20 cellular contexts compared by ENCODE assay signal in the genomic region with DNA sequence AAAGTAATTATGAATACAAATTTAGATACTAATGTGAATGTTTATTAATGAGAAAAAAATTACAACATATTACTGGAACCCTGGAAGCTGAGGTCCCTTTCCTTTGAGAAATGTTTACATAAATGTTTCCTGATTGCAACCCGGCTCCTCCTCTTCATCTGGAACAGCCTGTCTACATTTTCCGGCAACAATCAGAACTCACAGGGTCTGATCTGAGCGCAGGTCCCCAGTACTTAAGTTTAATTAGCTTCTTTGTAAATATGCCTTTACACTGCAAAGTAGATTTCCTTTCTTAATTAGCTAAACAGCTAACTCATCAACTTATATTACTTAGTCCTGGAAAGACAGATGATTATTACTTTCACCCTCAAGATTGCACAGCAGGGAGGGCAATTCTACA.
DNase-seq lines count a peak whose midpoint lies in the region; ATAC-seq, FAIRE-seq and TF ChIP-seq lines count a peak whose summit lies in the region.
"Had no signal": no experiment of that assay in that cellular context is flagged by ENCODE, and none has a peak within 500 bp of the region (broad histone marks: within the 10 kb centered on the region; RNA-seq: fewer than 3 reads in every experiment).

No MANE protein-coding gene starts in this region.

- CTCF ChIA-PET in endothelial cell of umbilical vein (lab: Charles Lee): interaction anchor here (1.4 kb wide), 1 partner anchor 98 kb away, joined by 5 read pairs; no protein-coding TSS in a partner anchor

- no peak overlapping the region for H2AK5ac ChIP-seq in mesenchymal stem cell (ENCODE audit: low read length, severe bottlenecking)

- no peak overlapping the region for H3K4me3 ChIP-seq in BLaER1 treated with 17β-estradiol and CSF1 and Interleukin-3, amounts not matched to agents 10 nM and 100 nM
- H3K4me3 ChIP-seq in SK-N-MC (peak overlapping the region; percentile 37; the same call in 1 of the 2 replicates), endothelial cell of umbilical vein (replicated peaks in 1 of 3; ENCODE audit: insufficient read depth in 1 of 3, low read depth in 1 of 3, low read length in 3 of 3) (no peak overlapping the region), mesenchymal stem cell (ENCODE audit: insufficient read depth in 1 of 2, low read depth in 1 of 2, low read length in 2 of 2) (no peak overlapping the region)
- H3K4me3 ChIP-seq: A549, BLaER1, GM12878 had no signal

- no peak overlapping the region for H2BK12ac ChIP-seq in mesenchymal stem cell (ENCODE audit: low read length in 2 of 2)

- no peak overlapping the region for H3K9ac ChIP-seq in BLaER1 treated with 17β-estradiol and CSF1 and Interleukin-3, amounts not matched to agents 10 nM and 100 nM
- H3K9ac ChIP-seq in SK-N-MC (ENCODE audit: insufficient read length) (no peak overlapping the region), endothelial cell of umbilical vein (replicated peaks; ENCODE audit: extremely low read depth, insufficient read depth, low read length) (no peak overlapping the region), mesenchymal stem cell (ENCODE audit: low read length) (no peak overlapping the region)
- H3K9ac ChIP-seq: BLaER1 had no signal

- H2BK5ac ChIP-seq in mesenchymal stem cell (ENCODE audit: low read depth, low read length, poor library complexity, severe bottlenecking): no peak overlapping the region

- H4K8ac ChIP-seq in mesenchymal stem cell (ENCODE audit: low read length): no peak overlapping the region

- POLR2A ChIA-PET in endothelial cell of umbilical vein (lab: Charles Lee): no interaction called here

- dilution Hi-C loops in endothelial cell of umbilical vein (cut with MboI; ENCODE audit: extremely low pct_ligation_motif_present, low sequenced_read_pairs): no loop called here

- ATAC-seq in HG02623 (IDR thresholded peaks at IDR 0.05; ENCODE audit: unreplicated experiment): no peak
- ATAC-seq: CD8-positive, alpha-beta T cell; GM12878 had no signal

- no peak overlapping the region for H2BK120ac ChIP-seq in mesenchymal stem cell (ENCODE audit: low read depth, low read length)

- no peak overlapping the region for H3K23ac ChIP-seq in mesenchymal stem cell (ENCODE audit: low read length in 2 of 2)

- H3K36me3 ChIP-seq in BLaER1 treated with 17β-estradiol and CSF1 and Interleukin-3, amounts not matched to agents 10 nM and 100 nM: peaks cover 0 to 25% (median 11%) of the 10 kb centered on the region in 11 experiments; a peak in 12 of 22 replicates
- H3K36me3 ChIP-seq in SK-N-MC (ENCODE audit: insufficient read depth, low read length) (no peaks in the 10 kb centered on the region), endothelial cell of umbilical vein (ENCODE audit: control insufficient read depth in 2 of 2, extremely low read depth in 1 of 2, insufficient read depth in 2 of 2, low read length in 2 of 2) (no peaks in the 10 kb centered on the region), mesenchymal stem cell (ENCODE audit: control insufficient read depth in 1 of 2, insufficient read depth in 2 of 2, low read depth in 1 of 2, low read length in 2 of 2) (peaks cover 0 to 16% of the 10 kb centered on the region in 2 experiments)

- no peak overlapping the region for H3K14ac ChIP-seq in mesenchymal stem cell (ENCODE audit: low read length in 2 of 2)

- peak; percentile 8 for FAIRE-seq in endothelial cell of umbilical vein (lab: Jason Lieb, UNC)
- FAIRE-seq in GM19239 (lab: Jason Lieb, UNC): no peak
- FAIRE-seq: A549, GM12878 had no signal

- no peak overlapping the region for H3K18ac ChIP-seq in mesenchymal stem cell (ENCODE audit: low read depth in 1 of 2, low read length in 2 of 2)

- no peak for TF ChIP-seq CTCF in endothelial cell of umbilical vein (IDR thresholded peaks at IDR 0.05; ENCODE audit: extremely low read depth in 1 of 2, insufficient read depth in 1 of 2, low read depth in 1 of 2, low read length in 2 of 2)

- intact Hi-C loops in endothelial cell of umbilical vein (cut with micrococcal nuclease): no loop called here

- H3K9me1 ChIP-seq in endothelial cell of umbilical vein (replicated peaks; ENCODE audit: control insufficient read depth, extremely low read depth, insufficient read depth, low read length): no peaks in the 10 kb centered on the region

- TF ChIP-seq POLR2A in endothelial cell of umbilical vein (IDR thresholded peaks at IDR 0.05; ENCODE audit: low read depth, low read length): no peak

- H3K4ac ChIP-seq in mesenchymal stem cell (ENCODE audit: low read depth in 1 of 2, low read length in 2 of 2): no peak overlapping the region

- WGBS in mesenchymal stem cell: 0% methylated on average over 3 of the region's 3 CpGs

- no peaks in the 10 kb centered on the region for H3K27me3 ChIP-seq in BLaER1 treated with 17β-estradiol and CSF1 and Interleukin-3, amounts not matched to agents 10 nM and 100 nM
- H3K27me3 ChIP-seq in endothelial cell of umbilical vein (ENCODE audit: control insufficient read depth in 2 of 2, insufficient read depth in 2 of 2, low read length in 2 of 2) (no peaks in the 10 kb centered on the region), mesenchymal stem cell (ENCODE audit: control insufficient read depth in 1 of 2, insufficient read depth in 1 of 2, low read length in 2 of 2) (no peaks in the 10 kb centered on the region)
- H3K27me3 ChIP-seq: BLaER1 had no signal

- H2BK15ac ChIP-seq in mesenchymal stem cell (ENCODE audit: low read depth, poor library complexity, severe bottlenecking): no peak overlapping the region

- H4K20me1 ChIP-seq in BLaER1 treated with 17β-estradiol and CSF1 and Interleukin-3, amounts not matched to agents 10 nM and 100 nM: no peaks in the 10 kb centered on the region; a peak in 1 of 22 replicates
- H4K20me1 ChIP-seq in endothelial cell of umbilical vein (replicated peaks; ENCODE audit: control insufficient read depth, extremely low read depth, insufficient read depth, low read length): no peaks in the 10 kb centered on the region
- H4K20me1 ChIP-seq: BLaER1 had no signal

- peaks cover 27 to 38% (median 31%) of the 10 kb centered on the region in 11 experiments for H3K9me3 ChIP-seq in BLaER1 treated with 17β-estradiol and CSF1 and Interleukin-3, amounts not matched to agents 10 nM and 100 nM (replicated peaks in 1 of 11)
- H3K9me3 ChIP-seq in SK-N-MC (ENCODE audit: low read depth, low read length) (no peaks in the 10 kb centered on the region), endothelial cell of umbilical vein (replicated peaks; ENCODE audit: control insufficient read depth, insufficient read depth, low read length) (no peaks in the 10 kb centered on the region), mesenchymal stem cell (ENCODE audit: control insufficient read depth, low read length) (peaks cover 6% of the 10 kb centered on the region)

- H2AFZ ChIP-seq in endothelial cell of umbilical vein (ENCODE audit: low read depth, low read length): no peak overlapping the region
- H2AFZ ChIP-seq in mesenchymal stem cell (ENCODE audit: low read depth, low read length): no peak overlapping the region

- no peak overlapping the region for H3K27ac ChIP-seq in BLaER1 treated with 17β-estradiol and CSF1 and Interleukin-3, amounts not matched to agents 10 nM and 100 nM
- H3K27ac ChIP-seq in SK-N-MC (no peak overlapping the region), endothelial cell of umbilical vein (ENCODE audit: insufficient read depth, low read depth, low read length) (no peak overlapping the region), mesenchymal stem cell (ENCODE audit: low read length, poor library complexity, severe bottlenecking) (no peak overlapping the region)
- H3K27ac ChIP-seq: BLaER1 had no signal

- no peaks in the 10 kb centered on the region for H3K79me2 ChIP-seq in endothelial cell of umbilical vein (ENCODE audit: control insufficient read depth, insufficient read depth, low read length)

- DNase-seq in SK-N-MC (ENCODE audit: low read depth, low spot score) (peak; percentile 59), endothelial cell of umbilical vein (ENCODE audit: low read depth, low spot score) (peak; percentile 27), mesenchymal stem cell (peak; percentile 41), GM19239 (ENCODE audit: insufficient read length, low spot score) (no peak), SIG-M5 (lab: John Stamatoyannopoulos, UW) (no peak)
- no peak for DNase-seq in activated T-cell treated with anti-CD3 and anti-CD28 coated beads, Interleukin-2, amount 50 U/mL, for 1 hour
- DNase-seq: Calu3; CD8-positive, alpha-beta T cell; GF-D8; GOT3; NCI-H1417 treated with DMSO at 0.1 percent for 48 hours; NCI-H2029 treated with DMSO at 0.1 percent for 48 hours; NCI-H2171; NCI-H526; SHP77 had no signal

- no peaks in the 10 kb centered on the region for H3K79me1 ChIP-seq in mesenchymal stem cell (replicated peaks; ENCODE audit: low read length, poor library complexity, severe bottlenecking)

- peak overlapping the region in 6 of 11 experiments; percentile 10 to 45 (median 34); a peak in 7 of 22 replicates for H3K4me2 ChIP-seq in BLaER1 treated with 17β-estradiol and CSF1 and Interleukin-3, amounts not matched to agents 10 nM and 100 nM
- H3K4me2 ChIP-seq in endothelial cell of umbilical vein (ENCODE audit: insufficient read depth, low read length): no peak overlapping the region
- no peak overlapping the region for H3K4me2 ChIP-seq in mesenchymal stem cell (ENCODE audit: low read length, poor library complexity, severe bottlenecking)
- H3K4me2 ChIP-seq: A549, BLaER1 had no signal

- no TSS peak for BruUV-seq in endothelial cell of umbilical vein (replicated peaks; lab: Mats Ljungman, UMichigan)

- H4K91ac ChIP-seq in mesenchymal stem cell (ENCODE audit: low read length): no peak overlapping the region

- H3K4me1 ChIP-seq in BLaER1 treated with 17β-estradiol and CSF1 and Interleukin-3, amounts not matched to agents 10 nM and 100 nM: peaks cover 0 to 11% (median 4%) of the 10 kb centered on the region in 10 experiments; a peak in 10 of 20 replicates
- peaks cover 4% of the 10 kb centered on the region for H3K4me1 ChIP-seq in endothelial cell of umbilical vein (ENCODE audit: control insufficient read depth, extremely low read depth, insufficient read depth, low read length)
- H3K4me1 ChIP-seq in mesenchymal stem cell (ENCODE audit: control insufficient read depth, insufficient read depth, low read depth, low read length): no peaks in the 10 kb centered on the region
- H3K4me1 ChIP-seq: A549, BLaER1 had no signal

TF ChIP-seq in endothelial cell of umbilical vein, 7 proteins besides CTCF, POLR2A, EP300 and RAD21 (continues in another document):
- TF ChIP-seq POLR2AphosphoS5 (IDR thresholded peaks at IDR 0.05; ENCODE audit: insufficient read depth, low read depth, low read length) (no peak), EZH2 (IDR thresholded peaks at IDR 0.05; ENCODE audit: borderline replicate concordance, low read depth, low read length, severe bottlenecking) (no peak), MYC (IDR thresholded peaks at IDR 0.05; ENCODE audit: low read depth, low read length) (no peak), JUN (IDR thresholded peaks at IDR 0.05; ENCODE audit: borderline replicate concordance, insufficient read depth, insufficient read length, low read depth) (no peak), GATA2 (IDR thresholded peaks at IDR 0.05; ENCODE audit: insufficient read depth, insufficient read length, low read depth, low read length) (no peak)
- TF ChIP-seq, protein P1, sequence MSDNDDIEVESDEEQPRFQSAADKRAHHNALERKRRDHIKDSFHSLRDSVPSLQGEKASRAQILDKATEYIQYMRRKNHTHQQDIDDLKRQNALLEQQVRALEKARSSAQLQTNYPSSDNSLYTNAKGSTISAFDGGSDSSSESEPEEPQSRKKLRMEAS (IDR thresholded peaks at IDR 0.05; ENCODE audit: insufficient read depth, insufficient read length): no peak

Comparison
In these comparisons a context has a peak if more than half of its experiments do, and no peak if none do; other contexts are left out.
1. H3K4me2 ChIP-seq: peak in BLaER1 treated with 17β-estradiol and CSF1 and Interleukin-3, amounts not matched to agents 10 nM and 100 nM (6 of 11); none in endothelial cell of umbilical vein (single experiment) and mesenchymal stem cell (single experiment).
2. DNase-seq: peak in SK-N-MC (single experiment), endothelial cell of umbilical vein (single experiment) and mesenchymal stem cell (single experiment); none in GM19239 (single experiment), activated T-cell treated with anti-CD3 and anti-CD28 coated beads, Interleukin-2, amount 50 U/mL, for 1 hour (single experiment) and SIG-M5 (single experiment).